16 cellular contexts compared by ENCODE assay signal in the genomic region with DNA sequence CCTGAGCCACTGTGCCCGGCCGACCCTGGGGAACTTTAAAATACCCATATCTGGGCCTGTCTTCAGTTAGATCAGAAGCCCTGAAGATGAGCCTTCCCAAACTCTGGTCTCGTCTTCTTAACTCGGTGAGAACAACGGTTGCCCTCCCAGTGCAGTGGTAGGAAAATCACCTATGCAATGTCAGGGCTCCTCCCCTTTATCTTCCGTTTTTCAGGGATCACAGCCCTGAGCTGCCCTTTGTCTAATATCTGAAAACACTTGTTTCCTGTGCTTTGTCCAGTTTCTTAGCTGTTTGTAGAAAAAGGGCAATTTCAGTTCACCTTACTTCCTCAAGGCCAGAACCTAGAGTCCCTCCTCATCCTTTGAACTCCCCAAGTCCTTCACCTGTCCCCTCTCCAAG. TPM values are rescaled to one million over a fixed set of nuclear protein-coding genes. Genes with fewer than 3 reads are reported as not detected.
A peak's percentile ranks its signal among the peaks of the same experiment; 100 is the strongest.
DNase-seq lines count a peak whose midpoint lies in the region; ATAC-seq lines count a peak whose summit lies in the region.
"Had no signal": no experiment of that assay in that cellular context is flagged by ENCODE, and none has a peak within 500 bp of the region (broad histone marks: within the 10 kb centered on the region; RNA-seq: fewer than 3 reads in every experiment).

No MANE protein-coding gene starts in this region.

- H3K4me3 Mint-ChIP-seq in activated naive CD4-positive, alpha-beta T cell treated with anti-CD3 and anti-CD28 coated beads, Interleukin-2, amount 50 U/mL, for 24 hours = peak overlapping the region; percentile 76
- peak overlapping the region; percentile 74 for H3K4me3 Mint-ChIP-seq in central memory CD8-positive, alpha-beta T cell
- peak overlapping the region; percentile 79 to 87 for H3K4me3 Mint-ChIP-seq in stimulated activated naive B cell treated with anti-CD40 and anti-IgM and Interleukin-4, amounts not matched to agents 10 μg/mL and 1 μg/mL and 100 μg/mL, for 72 hours

- no peak for DNase-seq in activated naive CD4-positive, alpha-beta T cell (lab: John Stamatoyannopoulos, UW)
- DNase-seq in OCI-M1 (lab: John Stamatoyannopoulos, UW) (peak; percentile 78), ureter (ENCODE audit: low spot score) (no peak)
- DNase-seq in central memory CD8-positive, alpha-beta T cell (ENCODE audit: low spot score in 2 of 2) = no peak
- no peak for DNase-seq in stimulated activated naive B cell treated with anti-CD40 and anti-IgM and Interleukin-4, amounts not matched to agents 10 μg/mL and 1 μg/mL and 100 μg/mL, for 72 hours
- DNase-seq: EL, gastrocnemius medialis, midbrain, NCI-H1092, NCI-H226, PC-3, psoas muscle had no signal

- peak overlapping the region; percentile 93 for H3K27ac Mint-ChIP-seq in activated naive CD4-positive, alpha-beta T cell treated with anti-CD3 and anti-CD28 coated beads, Interleukin-2, amount 50 U/mL, for 24 hours
- peak overlapping the region; percentile 92 for H3K27ac Mint-ChIP-seq in central memory CD8-positive, alpha-beta T cell (ENCODE audit: low read depth)
- H3K27ac Mint-ChIP-seq in stimulated activated naive B cell treated with anti-CD40 and anti-IgM and Interleukin-4, amounts not matched to agents 10 μg/mL and 1 μg/mL and 100 μg/mL, for 72 hours = peak overlapping the region; percentile 96

- peaks cover 36% of the 10 kb centered on the region for H3K4me1 Mint-ChIP-seq in activated naive CD4-positive, alpha-beta T cell treated with anti-CD3 and anti-CD28 coated beads, Interleukin-2, amount 50 U/mL, for 24 hours
- peaks cover 26% of the 10 kb centered on the region for H3K4me1 Mint-ChIP-seq in central memory CD8-positive, alpha-beta T cell
- peaks cover 21 to 36% of the 10 kb centered on the region in 2 donors for H3K4me1 Mint-ChIP-seq in stimulated activated naive B cell treated with anti-CD40 and anti-IgM and Interleukin-4, amounts not matched to agents 10 μg/mL and 1 μg/mL and 100 μg/mL, for 72 hours

- no peaks in the 10 kb centered on the region for H3K9me3 Mint-ChIP-seq in activated naive CD4-positive, alpha-beta T cell treated with anti-CD3 and anti-CD28 coated beads, Interleukin-2, amount 50 U/mL, for 24 hours
- H3K9me3 Mint-ChIP-seq in central memory CD8-positive, alpha-beta T cell = no peaks in the 10 kb centered on the region
- no peaks in the 10 kb centered on the region for H3K9me3 Mint-ChIP-seq in stimulated activated naive B cell treated with anti-CD40 and anti-IgM and Interleukin-4, amounts not matched to agents 10 μg/mL and 1 μg/mL and 100 μg/mL, for 72 hours

- H3K36me3 Mint-ChIP-seq in activated naive CD4-positive, alpha-beta T cell treated with anti-CD3 and anti-CD28 coated beads, Interleukin-2, amount 50 U/mL, for 24 hours = no peaks in the 10 kb centered on the region
- peaks cover 5% of the 10 kb centered on the region for H3K36me3 Mint-ChIP-seq in central memory CD8-positive, alpha-beta T cell (ENCODE audit: insufficient read depth)
- peaks cover 2 to 7% of the 10 kb centered on the region in 2 donors for H3K36me3 Mint-ChIP-seq in stimulated activated naive B cell treated with anti-CD40 and anti-IgM and Interleukin-4, amounts not matched to agents 10 μg/mL and 1 μg/mL and 100 μg/mL, for 72 hours

- ATAC-seq in central memory CD8-positive, alpha-beta T cell (replicated peaks; ENCODE audit: extremely low read depth, poor library complexity, severe bottlenecking) = no peak
- ATAC-seq in stimulated activated naive B cell treated with anti-CD40 and anti-IgM and Interleukin-4, amounts not matched to agents 10 μg/mL and 1 μg/mL and 100 μg/mL, for 72 hours (replicated peaks) = peak; percentile 16 to 19
- ATAC-seq in HG03108 (IDR thresholded peaks at IDR 0.05; ENCODE audit: unreplicated experiment) (no peak), GM19328 (IDR thresholded peaks at IDR 0.05; ENCODE audit: unreplicated experiment) (no peak)
- ATAC-seq: gastrocnemius medialis, PC-3, psoas muscle had no signal

- H3K27me3 Mint-ChIP-seq in activated naive CD4-positive, alpha-beta T cell treated with anti-CD3 and anti-CD28 coated beads, Interleukin-2, amount 50 U/mL, for 24 hours = no peaks in the 10 kb centered on the region
- no peaks in the 10 kb centered on the region for H3K27me3 Mint-ChIP-seq in central memory CD8-positive, alpha-beta T cell
- no peaks in the 10 kb centered on the region for H3K27me3 Mint-ChIP-seq in stimulated activated naive B cell treated with anti-CD40 and anti-IgM and Interleukin-4, amounts not matched to agents 10 μg/mL and 1 μg/mL and 100 μg/mL, for 72 hours

RNA-seq across cellular contexts. Expression of a gene that starts 9.4 kb away (rescaled TPM):
- 54.0 TPM for total RNA-seq in ureter

RNA-seq across cellular contexts. Expression of a gene that starts 9.8 kb away (rescaled TPM):
- 28.9 TPM for total RNA-seq in ureter

RNA-seq across cellular contexts. Expression of a gene that starts 16.6 kb away (rescaled TPM):
- total RNA-seq in ureter = 0.68 TPM
- total RNA-seq: activated CD8-positive, alpha-beta memory T cell treated with anti-CD3 and anti-CD28 coated beads for 36 hours; gastrocnemius medialis; PC-3; psoas muscle had no signal

RNA-seq across cellular contexts. Expression of a gene that starts 28.5 kb away (rescaled TPM):
- 4.5 TPM for total RNA-seq in ureter

RNA-seq across cellular contexts. Expression of a gene that starts 32.9 kb away (rescaled TPM):
- total RNA-seq in ureter = 48.6 TPM

Comparison
In these comparisons a context has a peak if more than half of its experiments do, and no peak if none do; other contexts are left out.
1. ATAC-seq: peak in stimulated activated naive B cell treated with anti-CD40 and anti-IgM and Interleukin-4, amounts not matched to agents 10 μg/mL and 1 μg/mL and 100 μg/mL, for 72 hours (2 of 2); none in central memory CD8-positive, alpha-beta T cell (single experiment), HG03108 (single experiment) and GM19328 (single experiment).
2. Peak in every context shown above with its lines, with median percentiles within 50 percentile points of each other: H3K27ac Mint-ChIP-seq and H3K4me3 Mint-ChIP-seq.